23 cellular contexts compared by ENCODE assay signal in the genomic region with DNA sequence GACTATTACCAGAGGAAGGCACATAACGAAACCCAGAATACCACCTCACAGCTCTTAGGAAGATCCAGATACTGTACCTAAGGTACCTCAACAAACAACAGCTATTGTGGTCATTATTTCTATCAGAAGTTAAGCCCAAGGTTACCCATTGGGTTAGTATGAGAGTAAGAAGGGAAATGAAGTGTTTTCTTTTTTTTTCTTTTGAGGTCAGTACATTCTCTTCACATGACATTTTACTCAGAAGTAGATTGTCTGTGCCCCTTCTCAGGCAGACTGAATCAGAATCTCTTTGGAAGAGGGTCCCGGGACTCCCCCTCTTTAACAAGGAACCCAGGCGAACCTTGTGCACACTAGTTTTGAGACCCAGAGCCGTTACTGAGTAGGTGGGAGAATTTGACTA.
DNase-seq lines count a peak whose midpoint lies in the region; ATAC-seq lines count a peak whose summit lies in the region.
"Had no signal": no experiment of that assay in that cellular context is flagged by ENCODE, and none has a peak within 500 bp of the region (broad histone marks: within the 10 kb centered on the region; RNA-seq: fewer than 3 reads in every experiment).

No MANE protein-coding gene starts in this region.

- POLR2A ChIA-PET in activated CD4-positive, alpha-beta T cell treated with anti-CD3 and anti-CD28 coated beads for 36 hours (lab: Charles Lee), result interaction anchor here (0.7 kb wide), 1 partner anchor 49 kb away, joined by 3 read pairs; no protein-coding TSS in a partner anchor

- peaks cover 18% of the 10 kb centered on the region for H3K4me1 Mint-ChIP-seq in activated CD4-positive, alpha-beta T cell treated with anti-CD3 and anti-CD28 coated beads for 36 hours
- peaks cover 37% of the 10 kb centered on the region for H3K4me1 Mint-ChIP-seq in activated T-cell treated with anti-CD3 and anti-CD28 coated beads, Interleukin-2, amount 50 U/mL, for 72 hours (ENCODE audit: low read depth)
- H3K4me1 Mint-ChIP-seq in activated T-helper 17 cell treated with anti-CD3 and anti-CD28 coated beads, Interleukin-2, amount 50 U/mL, for 72 hours, result peaks cover 6% of the 10 kb centered on the region
- peaks cover 20% of the 10 kb centered on the region for H3K4me1 Mint-ChIP-seq in stimulated activated memory B cell treated with anti-CD40 and anti-IgM and Interleukin-4, amounts not matched to agents 10 μg/mL and 1 μg/mL and 100 μg/mL, for 72 hours
- H3K4me1 Mint-ChIP-seq: CD4-positive, alpha-beta memory T cell; H9 had no signal

- peaks cover 2% of the 10 kb centered on the region for H3K27me3 Mint-ChIP-seq in activated CD4-positive, alpha-beta T cell treated with anti-CD3 and anti-CD28 coated beads for 36 hours
- no peaks in the 10 kb centered on the region for H3K27me3 Mint-ChIP-seq in activated T-cell treated with anti-CD3 and anti-CD28 coated beads, Interleukin-2, amount 50 U/mL, for 72 hours (ENCODE audit: low read depth)
- H3K27me3 Mint-ChIP-seq in activated T-helper 17 cell treated with anti-CD3 and anti-CD28 coated beads, Interleukin-2, amount 50 U/mL, for 72 hours, result no peaks in the 10 kb centered on the region
- no peaks in the 10 kb centered on the region for H3K27me3 Mint-ChIP-seq in stimulated activated memory B cell treated with anti-CD40 and anti-IgM and Interleukin-4, amounts not matched to agents 10 μg/mL and 1 μg/mL and 100 μg/mL, for 72 hours
- H3K27me3 Mint-ChIP-seq: CD4-positive, alpha-beta memory T cell had no signal

- peak overlapping the region; percentile 4 for H3K27ac Mint-ChIP-seq in activated CD4-positive, alpha-beta T cell treated with anti-CD3 and anti-CD28 coated beads for 36 hours
- H3K27ac Mint-ChIP-seq in activated T-cell treated with anti-CD3 and anti-CD28 coated beads, Interleukin-2, amount 50 U/mL, for 72 hours, result peak overlapping the region; percentile 13
- peak overlapping the region; percentile 47 for H3K27ac Mint-ChIP-seq in activated T-helper 17 cell treated with anti-CD3 and anti-CD28 coated beads, Interleukin-2, amount 50 U/mL, for 72 hours
- peak overlapping the region; percentile 24 for H3K27ac Mint-ChIP-seq in stimulated activated memory B cell treated with anti-CD40 and anti-IgM and Interleukin-4, amounts not matched to agents 10 μg/mL and 1 μg/mL and 100 μg/mL, for 72 hours
- H3K27ac Mint-ChIP-seq: H9, HFFc6 had no signal

- intact Hi-C loops in activated CD4-positive, alpha-beta T cell treated with anti-CD3 and anti-CD28 coated beads for 36 hours (cut with DNase I, micrococcal nuclease), result no loop called here

- CTCF ChIA-PET in activated CD4-positive, alpha-beta T cell treated with anti-CD3 and anti-CD28 coated beads for 36 hours (lab: Charles Lee), result interaction anchor here (0.6 to 1.5 kb wide), 3 partner anchors 16 to 47 kb away, joined by 3 to 4 read pairs (median 3); no protein-coding TSS in a partner anchor

- H3K9me3 Mint-ChIP-seq in activated CD4-positive, alpha-beta T cell treated with anti-CD3 and anti-CD28 coated beads for 36 hours (ENCODE audit: low read depth), result peaks cover 11% of the 10 kb centered on the region
- H3K9me3 Mint-ChIP-seq in activated T-cell treated with anti-CD3 and anti-CD28 coated beads, Interleukin-2, amount 50 U/mL, for 72 hours, result peaks cover 10 to 15% of the 10 kb centered on the region in 2 donors
- H3K9me3 Mint-ChIP-seq in activated T-helper 17 cell treated with anti-CD3 and anti-CD28 coated beads, Interleukin-2, amount 50 U/mL, for 72 hours, result no peaks in the 10 kb centered on the region
- peaks cover 11% of the 10 kb centered on the region for H3K9me3 Mint-ChIP-seq in stimulated activated memory B cell treated with anti-CD40 and anti-IgM and Interleukin-4, amounts not matched to agents 10 μg/mL and 1 μg/mL and 100 μg/mL, for 72 hours
- H3K9me3 Mint-ChIP-seq: H9 had no signal

- peak; percentile 60 for ATAC-seq in activated CD4-positive, alpha-beta T cell treated with anti-CD3 and anti-CD28 coated beads for 36 hours
- ATAC-seq in activated T-cell treated with anti-CD3 and anti-CD28 coated beads, Interleukin-2, amount 50 U/mL, for 72 hours (replicated peaks in 1 of 2), result peak; percentile 84 to 85
- ATAC-seq in activated T-helper 17 cell treated with anti-CD3 and anti-CD28 coated beads, Interleukin-2, amount 50 U/mL, for 72 hours (replicated peaks), result peak; percentile 84
- ATAC-seq in stimulated activated memory B cell treated with anti-CD40 and anti-IgM and Interleukin-4, amounts not matched to agents 10 μg/mL and 1 μg/mL and 100 μg/mL, for 72 hours, result peak; percentile 53
- no peak for ATAC-seq in HG02610 (IDR thresholded peaks at IDR 0.05; ENCODE audit: unreplicated experiment)
- ATAC-seq: Panc1 had no signal

- H3K4me3 Mint-ChIP-seq in activated CD4-positive, alpha-beta T cell treated with anti-CD3 and anti-CD28 coated beads for 36 hours, result no peak overlapping the region
- peak overlapping the region in 1 of 2 donors; percentile 14 for H3K4me3 Mint-ChIP-seq in activated T-cell treated with anti-CD3 and anti-CD28 coated beads, Interleukin-2, amount 50 U/mL, for 72 hours
- H3K4me3 Mint-ChIP-seq in activated T-helper 17 cell treated with anti-CD3 and anti-CD28 coated beads, Interleukin-2, amount 50 U/mL, for 72 hours, result peak overlapping the region; percentile 26
- H3K4me3 Mint-ChIP-seq in stimulated activated memory B cell treated with anti-CD40 and anti-IgM and Interleukin-4, amounts not matched to agents 10 μg/mL and 1 μg/mL and 100 μg/mL, for 72 hours, result no peak overlapping the region
- H3K4me3 Mint-ChIP-seq: CD4-positive, alpha-beta memory T cell; H9; HFFc6 had no signal

- no peak for DNase-seq in activated CD4-positive, alpha-beta T cell treated with anti-CD3 and anti-CD28 coated beads for 36 hours
- DNase-seq in activated CD4-positive, alpha-beta T cell treated with anti-CD3 and anti-CD28 coated beads for 1 hour, result no peak
- DNase-seq in activated T-cell treated with anti-CD3 and anti-CD28 coated beads, Interleukin-2, amount 50 U/mL, for 72 hours, result peak; percentile 48 to 53
- DNase-seq in activated T-cell treated with anti-CD3 and anti-CD28 coated beads, Interleukin-2, amount 50 U/mL, for 48 hours, result no peak
- DNase-seq in NCI-H2107 treated with DMSO at 0.1 percent for 48 hours (lab: John Stamatoyannopoulos, UW; ENCODE audit: unreplicated experiment), result no peak
- DNase-seq: Caco-2; CD4-positive, alpha-beta memory T cell; DMS 273 treated with DMSO at 0.1 percent for 48 hours; DMS79 treated with DMSO at 0.1 percent for 48 hours; H9; HFFc6; KG1; NCI-H1092 treated with DMSO at 0.1 percent for 48 hours; NCI-H1436 treated with DMSO at 0.1 percent for 48 hours; NCI-H1930; NCI-H345; NCI-H524; NCI-H774; NK-92 treated with Interleukin-12 subunit alpha and Interleukin-12 subunit beta, amount 100 ng/mL, for 24 hours had no signal

- H3K36me3 Mint-ChIP-seq in activated CD4-positive, alpha-beta T cell treated with anti-CD3 and anti-CD28 coated beads for 36 hours (ENCODE audit: low read depth), result peaks cover 5% of the 10 kb centered on the region
- H3K36me3 Mint-ChIP-seq in activated T-cell treated with anti-CD3 and anti-CD28 coated beads, Interleukin-2, amount 50 U/mL, for 72 hours (ENCODE audit: insufficient read depth in 2 of 2), result peaks cover 13 to 22% of the 10 kb centered on the region in 2 donors
- no peaks in the 10 kb centered on the region for H3K36me3 Mint-ChIP-seq in activated T-helper 17 cell treated with anti-CD3 and anti-CD28 coated beads, Interleukin-2, amount 50 U/mL, for 72 hours (ENCODE audit: low read depth)
- no peaks in the 10 kb centered on the region for H3K36me3 Mint-ChIP-seq in stimulated activated memory B cell treated with anti-CD40 and anti-IgM and Interleukin-4, amounts not matched to agents 10 μg/mL and 1 μg/mL and 100 μg/mL, for 72 hours
- H3K36me3 Mint-ChIP-seq: CD4-positive, alpha-beta memory T cell had no signal

Comparison
In these comparisons a context has a peak if more than half of its experiments do, and no peak if none do; other contexts are left out.
1. DNase-seq: peak in activated T-cell treated with anti-CD3 and anti-CD28 coated beads, Interleukin-2, amount 50 U/mL, for 72 hours (2 of 2); none in activated CD4-positive, alpha-beta T cell treated with anti-CD3 and anti-CD28 coated beads for 36 hours (single experiment), activated CD4-positive, alpha-beta T cell treated with anti-CD3 and anti-CD28 coated beads for 1 hour (single experiment), activated T-cell treated with anti-CD3 and anti-CD28 coated beads, Interleukin-2, amount 50 U/mL, for 48 hours (0 of 2) and NCI-H2107 treated with DMSO at 0.1 percent for 48 hours (single experiment).
2. Peak in every context shown above with its lines, with median percentiles within 50 percentile points of each other: H3K27ac Mint-ChIP-seq.